In genomic region chr4:1805493-1806222, GRCh38 we compare ENCODE assay signal across 36 cellular contexts.
"Had no signal": no experiment of that assay in that cellular context is flagged by ENCODE, and none has a peak within 500 bp of the region (broad histone marks: within the 10 kb centered on the region; RNA-seq: fewer than 3 reads in every experiment).

No MANE protein-coding gene starts in this region.

- DNase-seq: activated B cell treated with CpG ODN at 0.5 μM for 24 hours; activated CD4-positive, alpha-beta memory T cell treated with anti-CD3 and anti-CD28 coated beads for 36 hours; activated CD4-positive, alpha-beta T cell treated with anti-CD3 and anti-CD28 coated beads for 4 hours; activated CD4-positive, alpha-beta T cell treated with anti-CD3 and anti-CD28 coated beads, Interleukin-2, amount 50 U/mL, for 1 hour; activated CD4-positive, CD25-positive, alpha-beta regulatory T cell treated with anti-CD3 and anti-CD28 coated beads, Interleukin-2, amount 50 U/mL, for 72 hours; activated CD8-positive, alpha-beta memory T cell treated with anti-CD3 and anti-CD28 coated beads for 24 hours; activated CD8-positive, alpha-beta memory T cell treated with anti-CD3 and anti-CD28 coated beads, Interleukin-2, amount 10 ng/mL, durations not matched to agents 7 days and 5 days; activated CD8-positive, alpha-beta memory T cell treated with anti-CD3 and anti-CD28 coated beads, Interleukin-2, amount 50 U/mL, for 48 hours; activated effector memory CD4-positive, alpha-beta T cell treated with Interleukin-2 at 50 U/mL for 16 hours; activated naive CD4-positive, alpha-beta T cell treated with anti-CD3 and anti-CD28 coated beads, Interleukin-2, amount 10 ng/mL, durations not matched to agents 7 days and 5 days; activated naive CD8-positive, alpha-beta T cell treated with anti-CD3 and anti-CD28 coated beads, Interleukin-2, amount 50 U/mL, for 24 hours; activated T-cell treated with anti-CD3 and anti-CD28 coated beads, Interleukin-2, amount 50 U/mL, for 48 hours; anterior cingulate cortex; caudate nucleus; cerebellar nuclear complex; NCI-H1105; NCI-H1417 treated with DMSO at 0.1 percent for 48 hours; NCI-H187 treated with DMSO at 0.1 percent for 48 hours; NCI-H2081; NCI-H2171 treated with DMSO at 0.1 percent for 48 hours; NCI-H2227 treated with DMSO at 0.1 percent for 48 hours; NCI-H446; NCI-H510A treated with DMSO at 0.1 percent for 48 hours; NCI-H526 treated with DMSO at 0.1 percent for 48 hours; NCI-H774; Right ventricle myocardium superior; RPMI8226; SW 1271; T-helper 1 cell; T-helper 2 cell; T-helper 9 cell had no signal

- H3K27ac Mint-ChIP-seq: activated B cell treated with CpG ODN at 0.5 μM for 24 hours; activated CD4-positive, alpha-beta memory T cell treated with anti-CD3 and anti-CD28 coated beads for 36 hours; activated CD8-positive, alpha-beta memory T cell treated with anti-CD3 and anti-CD28 coated beads, Interleukin-2, amount 10 ng/mL, durations not matched to agents 7 days and 5 days; activated naive CD4-positive, alpha-beta T cell treated with anti-CD3 and anti-CD28 coated beads, Interleukin-2, amount 10 ng/mL, durations not matched to agents 7 days and 5 days; activated naive CD8-positive, alpha-beta T cell; activated naive CD8-positive, alpha-beta T cell treated with anti-CD3 and anti-CD28 coated beads, Interleukin-2, amount 50 U/mL, for 24 hours; brain had no signal

- H3K4me3 Mint-ChIP-seq: activated B cell treated with CpG ODN at 0.5 μM for 24 hours; activated CD4-positive, alpha-beta memory T cell treated with anti-CD3 and anti-CD28 coated beads for 36 hours; activated CD8-positive, alpha-beta memory T cell treated with anti-CD3 and anti-CD28 coated beads, Interleukin-2, amount 10 ng/mL, durations not matched to agents 7 days and 5 days; activated naive CD4-positive, alpha-beta T cell treated with anti-CD3 and anti-CD28 coated beads, Interleukin-2, amount 10 ng/mL, durations not matched to agents 7 days and 5 days; activated naive CD8-positive, alpha-beta T cell; activated naive CD8-positive, alpha-beta T cell treated with anti-CD3 and anti-CD28 coated beads, Interleukin-2, amount 50 U/mL, for 24 hours; brain had no signal

- H3K9me3 Mint-ChIP-seq: activated B cell treated with CpG ODN at 0.5 μM for 24 hours; activated CD4-positive, alpha-beta memory T cell treated with anti-CD3 and anti-CD28 coated beads for 36 hours; activated naive CD4-positive, alpha-beta T cell treated with anti-CD3 and anti-CD28 coated beads, Interleukin-2, amount 10 ng/mL, durations not matched to agents 7 days and 5 days; activated naive CD8-positive, alpha-beta T cell treated with anti-CD3 and anti-CD28 coated beads, Interleukin-2, amount 50 U/mL, for 24 hours; brain had no signal

- H3K27me3 Mint-ChIP-seq: activated B cell treated with CpG ODN at 0.5 μM for 24 hours; activated CD4-positive, alpha-beta memory T cell treated with anti-CD3 and anti-CD28 coated beads for 36 hours; activated CD8-positive, alpha-beta memory T cell treated with anti-CD3 and anti-CD28 coated beads, Interleukin-2, amount 10 ng/mL, durations not matched to agents 7 days and 5 days; activated naive CD4-positive, alpha-beta T cell treated with anti-CD3 and anti-CD28 coated beads, Interleukin-2, amount 10 ng/mL, durations not matched to agents 7 days and 5 days; activated naive CD8-positive, alpha-beta T cell; activated naive CD8-positive, alpha-beta T cell treated with anti-CD3 and anti-CD28 coated beads, Interleukin-2, amount 50 U/mL, for 24 hours; brain had no signal

- H3K4me1 Mint-ChIP-seq: activated B cell treated with CpG ODN at 0.5 μM for 24 hours; activated CD8-positive, alpha-beta memory T cell treated with anti-CD3 and anti-CD28 coated beads, Interleukin-2, amount 10 ng/mL, durations not matched to agents 7 days and 5 days; activated naive CD4-positive, alpha-beta T cell treated with anti-CD3 and anti-CD28 coated beads, Interleukin-2, amount 10 ng/mL, durations not matched to agents 7 days and 5 days; activated naive CD8-positive, alpha-beta T cell treated with anti-CD3 and anti-CD28 coated beads, Interleukin-2, amount 50 U/mL, for 24 hours; brain had no signal

- FAIRE-seq: bronchial epithelial cell had no signal

- H3K27ac ChIP-seq: VCaP had no signal

- ATAC-seq: activated CD8-positive, alpha-beta memory T cell treated with anti-CD3 and anti-CD28 coated beads, Interleukin-2, amount 10 ng/mL, durations not matched to agents 7 days and 5 days; activated naive CD8-positive, alpha-beta T cell treated with anti-CD3 and anti-CD28 coated beads, Interleukin-2, amount 50 U/mL, for 24 hours; Panc1 had no signal

- H3K36me3 Mint-ChIP-seq: activated CD4-positive, alpha-beta memory T cell treated with anti-CD3 and anti-CD28 coated beads for 36 hours; activated CD8-positive, alpha-beta memory T cell treated with anti-CD3 and anti-CD28 coated beads, Interleukin-2, amount 10 ng/mL, durations not matched to agents 7 days and 5 days; activated naive CD4-positive, alpha-beta T cell treated with anti-CD3 and anti-CD28 coated beads, Interleukin-2, amount 10 ng/mL, durations not matched to agents 7 days and 5 days; activated naive CD8-positive, alpha-beta T cell; brain had no signal
